Comparison of ENCODE assay signal across 8 cellular contexts in the genomic region with DNA sequence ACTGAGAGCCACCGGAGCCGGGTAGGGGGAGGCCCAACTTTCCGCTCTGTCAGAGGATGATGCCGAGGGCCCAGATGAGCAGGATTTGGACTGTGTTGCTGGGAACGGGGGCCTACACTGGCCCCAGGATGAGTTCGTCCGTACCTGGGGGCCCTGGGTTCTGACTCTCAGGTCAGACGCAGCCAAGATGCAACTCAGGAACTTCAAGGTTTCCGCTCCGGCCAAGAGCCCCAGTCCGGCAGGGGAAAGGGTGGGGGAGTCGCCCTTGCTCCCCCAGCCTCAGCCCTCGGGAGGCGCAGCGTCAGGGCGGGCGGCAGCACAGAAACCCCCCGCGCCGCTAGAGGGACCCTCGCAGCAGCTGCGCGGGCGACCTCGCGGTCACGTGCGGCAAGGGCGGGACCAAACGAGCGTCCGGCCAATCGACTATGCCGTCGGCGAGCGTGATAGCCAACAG. TPM values are rescaled to one million over a fixed set of nuclear protein-coding genes. Genes with fewer than 3 reads are reported as not detected.
DNase-seq lines count a peak whose midpoint lies in the region; ATAC-seq, FAIRE-seq and TF ChIP-seq lines count a peak whose summit lies in the region.

No MANE protein-coding gene starts in this region.

- peak overlapping the region; percentile 99 for H2AFZ ChIP-seq in neuronal stem cell (ENCODE audit: low read length)

- peak; percentile 92 for DNase-seq in D721Med (ENCODE audit: insufficient read length, low spot score)
- peak; percentile 93 for DNase-seq in HTR-8/SVneo (ENCODE audit: insufficient read length, low spot score)
- DNase-seq in Panc1 (ENCODE audit: low read depth, low spot score) = no peak
- peak in 3 of 4 experiments; percentile 56 to 79 (median 67) for DNase-seq in activated naive CD4-positive, alpha-beta T cell (lab: John Stamatoyannopoulos, UW)
- peak; percentile 93 for DNase-seq in neuronal stem cell (ENCODE audit: low spot score)
- peak; percentile 94 for DNase-seq in testis

- WGBS in gastroesophageal sphincter (ENCODE audit: low coverage in 1 of 2), 2 donors = 0% methylated on average over 6 of the region's 37 CpGs; no CpG with 5 or more reads in 1 of the 2 donors
- no CpG with 5 or more reads among the region's 37 CpGs for WGBS in neuronal stem cell (ENCODE audit: extremely low coverage in 2 of 2, insufficient read length in 2 of 2, insufficient replicate concordance in 1 of 2), 2 donors
- WGBS in testis, 2 donors = 0% methylated on average over 5 to 16 of the region's 37 CpGs

- peaks cover 10% of the 10 kb centered on the region for H3K79me1 ChIP-seq in neuronal stem cell (ENCODE audit: low read depth, low read length)

- H3K27me3 ChIP-seq in Panc1 (ENCODE audit: control insufficient read depth, insufficient read depth, low read length) = no peaks in the 10 kb centered on the region
- H3K27me3 ChIP-seq in gastroesophageal sphincter = no peaks in the 10 kb centered on the region
- H3K27me3 ChIP-seq in neuronal stem cell (ENCODE audit: control insufficient read depth in 3 of 3, insufficient read depth in 3 of 3, low read depth in 1 of 3, low read length in 3 of 3) = no peaks in the 10 kb centered on the region
- H3K27me3 ChIP-seq in testis = no peaks in the 10 kb centered on the region

- CTCF ChIA-PET in Panc1 (lab: Charles Lee) = interaction anchor here (0.5 to 1.2 kb wide), 4 partner anchors 17 to 165 kb away, joined by 3 to 6 read pairs (median 3); partner anchors contain the start of gene BATF2

- no peak overlapping the region for H4K91ac ChIP-seq in neuronal stem cell (ENCODE audit: low read depth, low read length, poor library complexity)

- H2AK5ac ChIP-seq in neuronal stem cell (ENCODE audit: low read depth, low read length) = peak overlapping the region; percentile 54

- TF ChIP-seq POLR2A in gastroesophageal sphincter (IDR thresholded peaks at IDR 0.05) (peak; percentile 46 to 66), testis (IDR thresholded peaks at IDR 0.05) (no peak)

- peak overlapping the region; percentile 92 for H3K27ac ChIP-seq in Panc1 (ENCODE audit: low read length)
- peak overlapping the region; percentile 94 to 100 (median 98) for H3K27ac ChIP-seq in gastroesophageal sphincter
- peak overlapping the region; percentile 97 for H3K27ac ChIP-seq in neuronal stem cell (replicated peaks; ENCODE audit: low read length)
- H3K27ac ChIP-seq in testis = peak overlapping the region; percentile 90 to 98

- no peak overlapping the region for H3K14ac ChIP-seq in neuronal stem cell (ENCODE audit: low read length)

- no peaks in the 10 kb centered on the region for H3K36me3 ChIP-seq in Panc1 (ENCODE audit: control insufficient read depth, insufficient read depth, low read length)
- H3K36me3 ChIP-seq in gastroesophageal sphincter = peaks cover 0 to 13% of the 10 kb centered on the region in 2 donors
- H3K36me3 ChIP-seq in neuronal stem cell (replicated peaks in 1 of 2; ENCODE audit: control insufficient read depth in 2 of 2, insufficient read depth in 2 of 2, low read length in 2 of 2) = peaks cover 17 to 23% of the 10 kb centered on the region in 2 donors
- no peaks in the 10 kb centered on the region for H3K36me3 ChIP-seq in testis (ENCODE audit: low read depth, missing control alignments)

- FAIRE-seq in D721Med (lab: Jason Lieb, UNC) = no peak
- no peak for FAIRE-seq in HTR-8/SVneo (lab: Jason Lieb, UNC)

- H2BK5ac ChIP-seq in neuronal stem cell (ENCODE audit: low read length) = peak overlapping the region; percentile 100

- no peak overlapping the region for H2BK15ac ChIP-seq in neuronal stem cell (ENCODE audit: low read length)

- ATAC-seq in GM21423 (IDR thresholded peaks at IDR 0.05; ENCODE audit: unreplicated experiment) (peak; percentile 77), Panc1 (peak; percentile 92), gastroesophageal sphincter (peak; percentile 93)

- intact Hi-C loops in Panc1 (cut with micrococcal nuclease; ENCODE audit: unreplicated experiment) = no loop called here
- intact Hi-C loops in testis (cut with DNase I; ENCODE audit: low total_unique reads) = loop anchor here (10.0 kb wide), 2 partner anchors 101 to 169 kb away; partner anchors contain the start of genes CDC42BPG, TM7SF2 and ZNHIT2

- no peak overlapping the region for H3K4ac ChIP-seq in neuronal stem cell (ENCODE audit: low read length)

- H4K8ac ChIP-seq in neuronal stem cell (ENCODE audit: low read depth, low read length) = peak overlapping the region; percentile 74

- H3K18ac ChIP-seq in neuronal stem cell (ENCODE audit: low read length) = peak overlapping the region; percentile 98

- peak overlapping the region; percentile 95 for H2BK120ac ChIP-seq in neuronal stem cell (ENCODE audit: low read depth, low read length)

- peak overlapping the region; percentile 99 for H3K4me2 ChIP-seq in neuronal stem cell (ENCODE audit: insufficient read depth, low read length, poor library complexity, severe bottlenecking)

- TF ChIP-seq CTCF in D721Med (IDR thresholded peaks at IDR 0.05; ENCODE audit: insufficient read depth, missing control alignments) = peak; percentile 45
- peak; percentile 99; the same call in 1 of the 2 replicates for TF ChIP-seq CTCF in Panc1 (IDR thresholded peaks at IDR 0.05)
- peak in 1 of 4 experiments; percentile 85 for TF ChIP-seq CTCF in gastroesophageal sphincter (IDR thresholded peaks at IDR 0.05)
- peak in 1 of 3 experiments; percentile 4 for TF ChIP-seq CTCF in testis (IDR thresholded peaks at IDR 0.05)

- in situ Hi-C loops in Panc1 (cut with HindIII; ENCODE audit: low pct_unique_long_range_greater_than_20kb, low sequenced_read_pairs) = no loop called here

- H3K4me3 ChIP-seq in Panc1 (ENCODE audit: low read depth in 2 of 2, low read length in 2 of 2) (peak overlapping the region; percentile 70 to 81), gastroesophageal sphincter (peak overlapping the region; percentile 55 to 68), neuronal stem cell (ENCODE audit: low read length in 2 of 2) (peak overlapping the region; percentile 72 to 97), testis (peak overlapping the region; percentile 55 to 88)

- H2BK12ac ChIP-seq in neuronal stem cell (ENCODE audit: low read length) = no peak overlapping the region

- POLR2A ChIA-PET in Panc1 (lab: Charles Lee) = no interaction called here

- peak overlapping the region; percentile 70 for H3K23ac ChIP-seq in neuronal stem cell (ENCODE audit: low read depth, low read length, poor library complexity)

- TSS peak; percentile 84 for BruUV-seq in Panc1 (replicated peaks; lab: Mats Ljungman, UMichigan)

- TF ChIP-seq EP300 in gastroesophageal sphincter (IDR thresholded peaks at IDR 0.05) = no peak

- H3K9me3 ChIP-seq in Panc1 (ENCODE audit: control insufficient read depth, insufficient read depth, low read depth, low read length) = no peaks in the 10 kb centered on the region
- H3K9me3 ChIP-seq in gastroesophageal sphincter = no peaks in the 10 kb centered on the region
- peaks cover 0 to 8% of the 10 kb centered on the region in 2 donors for H3K9me3 ChIP-seq in neuronal stem cell (replicated peaks in 1 of 2; ENCODE audit: control insufficient read depth in 2 of 2, insufficient read depth in 1 of 2, low read depth in 1 of 2, low read length in 2 of 2)
- H3K9me3 ChIP-seq in testis = no peaks in the 10 kb centered on the region

- peaks cover 7% of the 10 kb centered on the region; the same call in 1 of the 2 replicates for H3K4me1 ChIP-seq in Panc1 (ENCODE audit: control insufficient read depth, insufficient read depth, low read length)
- H3K4me1 ChIP-seq in gastroesophageal sphincter = peaks cover 0 to 41% (median 10%) of the 10 kb centered on the region in 3 donors
- H3K4me1 ChIP-seq in neuronal stem cell (ENCODE audit: control insufficient read depth in 2 of 2, insufficient read depth in 1 of 2, low read depth in 1 of 2, low read length in 2 of 2) = peaks cover 0 to 2% of the 10 kb centered on the region in 2 donors
- H3K4me1 ChIP-seq in testis = no peaks in the 10 kb centered on the region

- peak overlapping the region; percentile 89 for H3K9ac ChIP-seq in neuronal stem cell (ENCODE audit: low read depth, low read length, poor library complexity)

RNA-seq across cellular contexts. Expression of gene ARL2, which starts 0.2 kb away (rescaled TPM):
- total RNA-seq in Panc1 (2021; ENCODE audit: unreplicated experiment) (177 TPM), gastroesophageal sphincter (100 to 1,000 TPM; 158 to 220 (median 179) TPM), testis (100 to 1,000 TPM; 127 to 154 TPM)
- polyA plus RNA-seq in Panc1 (2012; ENCODE audit: insufficient read length) = 394 TPM
- 238 TPM for polyA plus RNA-seq in neuronal stem cell (2013, experiment 1 of 2)
- 230 TPM for polyA plus RNA-seq in neuronal stem cell (2013, experiment 2 of 2)
- polyA plus RNA-seq in testis (ENCODE audit: insufficient read depth, low read depth, low replicate concordance) = 235 TPM

RNA-seq across cellular contexts. Expression of gene SNX15, which starts 13.5 kb away (rescaled TPM):
- total RNA-seq in Panc1 (2021; ENCODE audit: unreplicated experiment) (51.5 TPM), gastroesophageal sphincter (10 to 100 TPM; 23.6 to 42.5 (median 30.1) TPM), testis (10 to 100 TPM; 17.0 to 22.5 TPM)
- polyA plus RNA-seq in Panc1 (2012; ENCODE audit: insufficient read length) = 72.5 TPM
- 15.9 TPM for polyA plus RNA-seq in neuronal stem cell (2013, experiment 1 of 2)
- polyA plus RNA-seq in neuronal stem cell (2013, experiment 2 of 2) = 17.1 TPM
- polyA plus RNA-seq in testis (ENCODE audit: insufficient read depth, low read depth, low replicate concordance) = 15.6 TPM

RNA-seq across cellular contexts. Expression of gene BATF2, which starts 16.9 kb away (rescaled TPM):
- total RNA-seq in Panc1 (2021; ENCODE audit: unreplicated experiment) (1.6 TPM), gastroesophageal sphincter (1 to 10 TPM; 1.5 to 3.4 (median 1.6) TPM), testis (1 to 10 TPM in 1 of 2 donors, under 1 TPM in 1; 0.94 to 1.5 TPM)
- 3.7 TPM for polyA plus RNA-seq in Panc1 (2012; ENCODE audit: insufficient read length)
- polyA plus RNA-seq in neuronal stem cell (2013, experiment 1 of 2) = 0.17 TPM
- 0.18 TPM for polyA plus RNA-seq in neuronal stem cell (2013, experiment 2 of 2)
- 2.7 TPM for polyA plus RNA-seq in testis (ENCODE audit: insufficient read depth, low read depth, low replicate concordance)

RNA-seq across cellular contexts. Expression of gene SAC3D1, which starts 27.3 kb away (rescaled TPM):
- total RNA-seq in Panc1 (2021; ENCODE audit: unreplicated experiment) = 55.6 TPM
- polyA plus RNA-seq in Panc1 (2012; ENCODE audit: insufficient read length) = 69.7 TPM
- total RNA-seq in gastroesophageal sphincter = 10 to 100 TPM in 3 of 4 donors, 1 to 10 TPM in 1; 4.7 to 13.6 (median 12.7) TPM
- polyA plus RNA-seq in neuronal stem cell (2013, experiment 1 of 2) = 12.7 TPM
- 12.4 TPM for polyA plus RNA-seq in neuronal stem cell (2013, experiment 2 of 2)
- total RNA-seq in testis = 10 to 100 TPM; 40.5 to 41.0 TPM
- 63.5 TPM for polyA plus RNA-seq in testis (ENCODE audit: insufficient read depth, low read depth, low replicate concordance)

RNA-seq across cellular contexts. Expression of gene MAJIN, which starts 41.8 kb away (rescaled TPM):
- total RNA-seq in Panc1 (2021; ENCODE audit: unreplicated experiment) (not detected), gastroesophageal sphincter (not detected), testis (10 to 100 TPM; 14.4 to 34.8 TPM)
- 0.53 TPM for polyA plus RNA-seq in Panc1 (2012; ENCODE audit: insufficient read length)
- polyA plus RNA-seq in neuronal stem cell (2013, experiment 1 of 2) = not detected
- not detected for polyA plus RNA-seq in neuronal stem cell (2013, experiment 2 of 2)
- 36.4 TPM for polyA plus RNA-seq in testis (ENCODE audit: insufficient read depth, low read depth, low replicate concordance)
